1 cellular context compared by ENCODE assay signal in the genomic region with DNA sequence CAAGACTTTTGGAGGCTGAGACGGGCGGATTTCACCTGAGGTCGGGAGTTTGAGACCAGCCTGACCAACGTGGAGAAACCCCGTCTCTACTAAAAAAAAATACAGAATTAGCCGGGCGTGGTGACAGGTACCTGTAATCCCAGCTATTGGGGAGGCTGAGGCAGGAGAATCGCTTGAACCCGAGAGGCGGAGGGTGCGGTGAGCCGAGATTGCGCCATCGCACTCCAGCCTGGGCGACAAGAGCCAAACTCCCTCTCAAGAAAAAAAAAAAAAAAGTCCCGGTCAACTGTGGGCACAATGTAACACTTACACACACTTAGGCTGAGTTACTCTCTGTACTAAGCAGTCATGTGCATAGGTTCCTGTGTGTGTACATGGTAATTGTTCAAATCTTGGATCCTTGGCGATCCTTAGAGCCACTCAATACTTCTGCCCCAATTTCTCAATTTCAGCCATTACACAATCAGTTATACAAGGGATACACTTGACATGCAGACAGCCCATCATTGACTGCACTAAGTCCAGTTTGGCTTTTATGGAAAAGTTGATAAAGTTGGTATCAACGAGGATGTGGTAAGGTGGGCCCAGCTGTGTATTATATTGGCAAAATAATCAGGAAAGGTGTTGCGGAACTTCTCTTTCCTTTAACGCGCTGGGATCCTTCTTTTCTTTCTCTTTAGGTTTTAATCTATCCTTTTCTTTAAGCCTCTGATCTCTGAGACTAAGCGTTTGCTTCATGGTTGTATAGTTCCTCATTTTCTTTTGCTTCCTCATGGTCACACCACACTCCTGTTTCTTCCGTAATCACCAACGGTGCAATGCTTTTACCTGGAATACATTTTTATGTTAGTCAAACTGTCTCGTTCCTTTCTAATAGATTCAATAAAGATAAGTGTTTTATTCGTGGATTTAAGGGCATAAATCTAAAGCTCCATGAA.
TF ChIP-seq lines count a peak whose summit lies in the region.

No MANE protein-coding gene starts in this region.

TF ChIP-seq in IMR-90, 13 proteins besides CTCF, POLR2A, EP300 and RAD21:
- no peak for TF ChIP-seq RFX5 (IDR thresholded peaks at IDR 0.05; ENCODE audit: low read depth, low read length)
- TF ChIP-seq, protein P1, sequence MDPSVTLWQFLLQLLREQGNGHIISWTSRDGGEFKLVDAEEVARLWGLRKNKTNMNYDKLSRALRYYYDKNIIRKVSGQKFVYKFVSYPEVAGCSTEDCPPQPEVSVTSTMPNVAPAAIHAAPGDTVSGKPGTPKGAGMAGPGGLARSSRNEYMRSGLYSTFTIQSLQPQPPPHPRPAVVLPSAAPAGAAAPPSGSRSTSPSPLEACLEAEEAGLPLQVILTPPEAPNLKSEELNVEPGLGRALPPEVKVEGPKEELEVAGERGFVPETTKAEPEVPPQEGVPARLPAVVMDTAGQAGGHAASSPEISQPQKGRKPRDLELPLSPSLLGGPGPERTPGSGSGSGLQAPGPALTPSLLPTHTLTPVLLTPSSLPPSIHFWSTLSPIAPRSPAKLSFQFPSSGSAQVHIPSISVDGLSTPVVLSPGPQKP (IDR thresholded peaks at IDR 0.05; ENCODE audit: borderline replicate concordance, low read depth, low read length) = no peak
- TF ChIP-seq FOS (IDR thresholded peaks at IDR 0.05; ENCODE audit: low read depth, low read length) = no peak
- no peak for TF ChIP-seq BHLHE40 (IDR thresholded peaks at IDR 0.05; ENCODE audit: low read depth, low read length)
- TF ChIP-seq, protein P2, sequence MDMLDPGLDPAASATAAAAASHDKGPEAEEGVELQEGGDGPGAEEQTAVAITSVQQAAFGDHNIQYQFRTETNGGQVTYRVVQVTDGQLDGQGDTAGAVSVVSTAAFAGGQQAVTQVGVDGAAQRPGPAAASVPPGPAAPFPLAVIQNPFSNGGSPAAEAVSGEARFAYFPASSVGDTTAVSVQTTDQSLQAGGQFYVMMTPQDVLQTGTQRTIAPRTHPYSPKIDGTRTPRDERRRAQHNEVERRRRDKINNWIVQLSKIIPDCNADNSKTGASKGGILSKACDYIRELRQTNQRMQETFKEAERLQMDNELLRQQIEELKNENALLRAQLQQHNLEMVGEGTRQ (IDR thresholded peaks at IDR 0.05; ENCODE audit: low read depth, low read length) = no peak
- TF ChIP-seq CHD1 (IDR thresholded peaks at IDR 0.05; ENCODE audit: low read depth, low read length) = no peak
- TF ChIP-seq MAFK (IDR thresholded peaks at IDR 0.05; ENCODE audit: low read depth, low read length) = no peak
- no peak for TF ChIP-seq NFE2L2 (IDR thresholded peaks at IDR 0.05; ENCODE audit: low read depth, low read length)
- no peak for TF ChIP-seq SMC3 (IDR thresholded peaks at IDR 0.05; ENCODE audit: low read depth, low read length)
- no peak for TF ChIP-seq MXI1 (IDR thresholded peaks at IDR 0.05; ENCODE audit: borderline replicate concordance, low read depth, low read length)
- TF ChIP-seq RCOR1 (IDR thresholded peaks at IDR 0.05; ENCODE audit: insufficient replicate concordance, low read length) = no peak
- no peak for TF ChIP-seq CEBPB (IDR thresholded peaks at IDR 0.05; ENCODE audit: low read depth, low read length)
- TF ChIP-seq MAZ (IDR thresholded peaks at IDR 0.05; ENCODE audit: borderline replicate concordance, low read depth, low read length) = no peak
